Comparison of ENCODE assay signal across 9 cellular contexts in genomic region chr21:34075099-34075425, GRCh38. TPM values are rescaled to one million over a fixed set of nuclear protein-coding genes. Genes with fewer than 3 reads are reported as not detected.
DNase-seq lines count a peak whose midpoint lies in the region; ATAC-seq, FAIRE-seq and TF ChIP-seq lines count a peak whose summit lies in the region.
"Had no signal": no experiment of that assay in that cellular context is flagged by ENCODE, and none has a peak within 500 bp of the region (broad histone marks: within the 10 kb centered on the region; RNA-seq: fewer than 3 reads in every experiment).

No MANE protein-coding gene starts in this region.

- H3K9ac ChIP-seq in GM12878 (ENCODE audit: control insufficient read depth, insufficient read depth, low read length) (peak overlapping the region; percentile 83), mesendoderm (ENCODE audit: low read length) (peak overlapping the region; percentile 83)

- FAIRE-seq in GM12878 (lab: Jason Lieb, UNC), result no peak

- H4K5ac ChIP-seq in mesendoderm (ENCODE audit: low read length), result no peak overlapping the region

- TF ChIP-seq RAD21 in GM12878 (IDR thresholded peaks at IDR 0.05; ENCODE audit: insufficient read depth, low read depth, low read length), result no peak

- H4K8ac ChIP-seq in mesendoderm (ENCODE audit: low read depth, low read length), result no peak overlapping the region

- TF ChIP-seq CTCF in heart left ventricle (IDR thresholded peaks at IDR 0.05) (no peak), GM12878 (IDR thresholded peaks at IDR 0.05 in 2 of 3, conservative IDR thresholded peaks at IDR 0.05 in 1 of 3; ENCODE audit: control insufficient read depth in 2 of 3, extremely low read depth in 1 of 3, insufficient read depth in 1 of 3, low read depth in 3 of 3, low read length in 3 of 3) (no peak), type B pancreatic cell (conservative IDR thresholded peaks at IDR 0.05) (no peak)

- no peak overlapping the region for H2BK120ac ChIP-seq in mesendoderm (ENCODE audit: low read depth, low read length)

- intact Hi-C loops in heart left ventricle (cut with DNase I), result loop anchor here in 7 of 10 donors (2.0 to 10.0 kb wide), 7 partner anchors 47 to 274 kb away; partner anchors contain the start of gene ATP5PO (in 1 of the 7)
- intact Hi-C loops in Right ventricle myocardium inferior (cut with DNase I), result loop anchor here (2.0 to 5.0 kb wide), 2 partner anchors 52 to 160 kb away; partner anchors contain the start of gene ATP5PO
- intact Hi-C loops in GM12878 (cut with micrococcal nuclease; ENCODE audit: unreplicated experiment), result loop anchor here (2.0 to 5.0 kb wide), 3 partner anchors 54 to 153 kb away; no protein-coding TSS in a partner anchor

- peak overlapping the region in 9 of 12 donors; percentile 63 to 93 (median 85) for H3K4me3 ChIP-seq in heart left ventricle
- H3K4me3 ChIP-seq in GM12878, result peak overlapping the region; percentile 91
- peak overlapping the region; percentile 17 for H3K4me3 ChIP-seq in mesendoderm (ENCODE audit: low read length)

- H3K36me3 ChIP-seq in heart left ventricle (no peaks in the 10 kb centered on the region), GM12878 (ENCODE audit: control insufficient read depth in 2 of 2, insufficient read depth in 2 of 2, low read length in 1 of 2) (no peaks in the 10 kb centered on the region; a peak in 1 of 4 replicates), mesendoderm (ENCODE audit: control insufficient read depth, insufficient read depth, low read length) (no peaks in the 10 kb centered on the region)

- peak overlapping the region; percentile 94 for H3K4me3 Mint-ChIP-seq in type B pancreatic cell

- no peak overlapping the region for H3K23ac ChIP-seq in mesendoderm (ENCODE audit: low read length)

- H3K4me2 ChIP-seq in GM12878 (ENCODE audit: control insufficient read depth, insufficient read depth) (peak overlapping the region; percentile 35), mesendoderm (ENCODE audit: low read length) (peak overlapping the region; percentile 51)

- H3K36me3 Mint-ChIP-seq in type B pancreatic cell, result peaks cover 40% of the 10 kb centered on the region

- H3K27ac Mint-ChIP-seq in type B pancreatic cell, result peak overlapping the region; percentile 96

- no TSS peak for BruUV-seq in GM12878 (replicated peaks; lab: Mats Ljungman, UMichigan)

- H3K79me1 ChIP-seq in mesendoderm (ENCODE audit: low read length), result peaks cover 16% of the 10 kb centered on the region

- no peak overlapping the region for H3K18ac ChIP-seq in mesendoderm (ENCODE audit: low read length)

- H3K27me3 ChIP-seq in heart left ventricle (no peaks in the 10 kb centered on the region), GM12878 (replicated peaks in 1 of 2; ENCODE audit: control insufficient read depth in 2 of 2, insufficient read depth in 2 of 2, low read length in 1 of 2) (no peaks in the 10 kb centered on the region), mesendoderm (ENCODE audit: insufficient read depth, low read length, poor library complexity) (no peaks in the 10 kb centered on the region)
- H3K27me3 ChIP-seq: Peyer's patch had no signal

- H4K20me1 ChIP-seq in GM12878 (ENCODE audit: control insufficient read depth, insufficient read depth), result no peaks in the 10 kb centered on the region

- POLR2A ChIA-PET in GM12878 (lab: Charles Lee), result interaction anchor here (0.8 to 2.5 kb wide), 8 partner anchors 21 to 127 kb away, joined by 3 to 15 read pairs (median 3); no protein-coding TSS in a partner anchor

- H3K4ac ChIP-seq in mesendoderm (ENCODE audit: low read depth, low read length), result no peak overlapping the region

- H3K4me1 Mint-ChIP-seq in type B pancreatic cell (ENCODE audit: unreplicated experiment), result peaks cover 48% of the 10 kb centered on the region

- DNase-seq in heart left ventricle, result no peak
- DNase-seq in Right ventricle myocardium inferior (ENCODE audit: missing footprints), result no peak
- DNase-seq in GM12878 (ENCODE audit: low read depth, low spot score), result no peak
- DNase-seq in mesendoderm, result no peak
- DNase-seq in type B pancreatic cell (ENCODE audit: extremely low spot score, unreplicated experiment), result no peak
- no peak for DNase-seq in NCI-H2227 treated with DMSO at 0.1 percent for 48 hours (lab: John Stamatoyannopoulos, UW)

- CTCF ChIA-PET in GM12878 (lab: Yijun Ruan, JAX), result interaction anchor here (2.0 to 4.3 kb wide), 3 partner anchors 18 to 151 kb away, joined by 6 to 27 read pairs (median 11); no protein-coding TSS in a partner anchor

- no peak overlapping the region for H2AK5ac ChIP-seq in mesendoderm (ENCODE audit: low read length)

- H3K79me2 ChIP-seq in GM12878 (ENCODE audit: control insufficient read depth, insufficient read depth, low read length), result peaks cover 62% of the 10 kb centered on the region
- H3K79me2 ChIP-seq in mesendoderm (ENCODE audit: control insufficient read depth, insufficient read depth, low read length), result peaks cover 37% of the 10 kb centered on the region

- RAD21 ChIA-PET in GM12878 (lab: Charles Lee; ENCODE audit: unreplicated experiment), result interaction anchor here (0.8 to 7.0 kb wide), 10 partner anchors 25 to 151 kb away, joined by 3 to 51 read pairs (median 7); no protein-coding TSS in a partner anchor

- no peak for ATAC-seq in heart left ventricle
- no peak for ATAC-seq in Right ventricle myocardium inferior
- no peak for ATAC-seq in GM12878
- no peak for ATAC-seq in HG02610 (IDR thresholded peaks at IDR 0.05; ENCODE audit: unreplicated experiment)
- ATAC-seq in GM18909 (IDR thresholded peaks at IDR 0.05; ENCODE audit: poor library complexity, unreplicated experiment), result no peak

- no peaks in the 10 kb centered on the region for H3K27me3 Mint-ChIP-seq in type B pancreatic cell

- TF ChIP-seq POLR2A in heart left ventricle (IDR thresholded peaks at IDR 0.05), result no peak
- no peak for TF ChIP-seq POLR2A in GM12878 (IDR thresholded peaks at IDR 0.05; ENCODE audit: low read depth, low read length)

- in situ Hi-C loops in GM12878 (cut with MboI), result no loop called here

- no peak overlapping the region for H2BK5ac ChIP-seq in mesendoderm (ENCODE audit: low read length)

- WGBS in heart left ventricle, 4 donors, result 70 to 84% (median 79%) methylated on average over 2 of the region's 2 CpGs
- 24% methylated on average over 2 of the region's 2 CpGs for WGBS in GM12878 (ENCODE audit: insufficient coverage, insufficient replicate concordance, low lambda C conversion rate, missing lambda C conversion rate)
- WGBS in mesendoderm (ENCODE audit: extremely low coverage, insufficient coverage, low lambda C conversion rate), result no CpG with 5 or more reads among the region's 2 CpGs

- H3K27ac ChIP-seq in heart left ventricle (peak overlapping the region in 2 of 12 donors; percentile 15 to 19), GM12878 (ENCODE audit: control insufficient read depth, insufficient read depth) (peak overlapping the region; percentile 54), mesendoderm (ENCODE audit: low read depth, low read length) (peak overlapping the region; percentile 46)

- H3K56ac ChIP-seq in mesendoderm (ENCODE audit: low read length), result peak overlapping the region; percentile 43

- H3K4me1 ChIP-seq in heart left ventricle (peaks cover 0 to 62% (median 40%) of the 10 kb centered on the region in 12 donors), GM12878 (ENCODE audit: control insufficient read depth, insufficient read depth, low read length) (peaks cover 13% of the 10 kb centered on the region), mesendoderm (ENCODE audit: control insufficient read depth, low read depth, low read length) (peaks cover 12% of the 10 kb centered on the region)

- no peak overlapping the region for H2AFZ ChIP-seq in GM12878 (ENCODE audit: control insufficient read depth, low read depth, low read length)

- no peaks in the 10 kb centered on the region for H3K9me3 Mint-ChIP-seq in type B pancreatic cell

- H3K9me3 ChIP-seq in heart left ventricle, result no peaks in the 10 kb centered on the region
- no peaks in the 10 kb centered on the region for H3K9me3 ChIP-seq in GM12878 (replicated peaks; ENCODE audit: control insufficient read depth, insufficient read depth, low read length)
- H3K9me3 ChIP-seq: Peyer's patch had no signal

- H2BK15ac ChIP-seq in mesendoderm (replicated peaks; ENCODE audit: low read depth), result no peak overlapping the region

- TF ChIP-seq EP300 in GM12878 (IDR thresholded peaks at IDR 0.05; ENCODE audit: borderline replicate concordance in 1 of 2, control insufficient read depth in 1 of 2, low read depth in 2 of 2, low read length in 2 of 2), result no peak

- SMC1A ChIA-PET in GM12878 (lab: Charles Lee; ENCODE audit: uncharacterized antibody, unreplicated experiment), result interaction anchor here (0.8 to 6.8 kb wide), 11 partner anchors 11 to 151 kb away, joined by 3 to 118 read pairs (median 9); no protein-coding TSS in a partner anchor

RNA-seq across cellular contexts. Expression of gene MRPS6, which starts 1.7 kb away (rescaled TPM):
- 10 to 100 TPM; 21.8 to 59.8 (median 35.6) TPM for total RNA-seq in heart left ventricle
- 10 to 100 TPM; 52.0 to 61.7 TPM for polyA plus RNA-seq in heart left ventricle
- 72.2 TPM for total RNA-seq in Right ventricle myocardium inferior
- total RNA-seq in GM12878 (2013; cell fraction: nucleolus; rRNA removed), result 47.5 and 49.3 TPM in 2 replicates
- total RNA-seq in GM12878 (2014; rRNA removed), result 32.5 and 37.3 TPM in 2 replicates
- total RNA-seq in GM12878 (2014; rRNA removed; fragmentation: Illumina TruSeq; extraction: Trizol), result 39.8 and 41.0 TPM in 2 replicates
- total RNA-seq in GM12878 (2021), result 97.0 and 101 TPM in 2 replicates
- 58.7 TPM for polyA plus RNA-seq in GM12878 (2011; ENCODE audit: low read depth)
- 45.1 and 61.3 TPM in 2 replicates for polyA plus RNA-seq in GM12878 (2011; rRNA removed)
- polyA plus RNA-seq in GM12878 (2011; cell fraction: cytosol; rRNA removed), result 39.0 and 43.6 TPM in 2 replicates
- 67.4 and 71.1 TPM in 2 replicates for polyA plus RNA-seq in GM12878 (2011; cell fraction: nucleus; rRNA removed)
- 74.7 and 85.0 TPM in 2 replicates for polyA plus RNA-seq in GM12878 (2012)
- 107 TPM in 2 replicates for polyA plus RNA-seq in GM12878 (2014; fragmentation: Illumina TruSeq; extraction: Trizol)
- 10 to 100 TPM; 55.6 to 95.2 TPM for polyA plus RNA-seq in GM12878 (2014; fragmentation: Nextera tagmentation; extraction: Ambion mirVana)
- polyA plus RNA-seq in GM12878 (2014; rRNA removed), result 61.5 and 85.5 TPM in 2 replicates
- 100 to 1,000 TPM; 228 to 232 TPM for polyA plus RNA-seq in GM12878 (2016; fragmentation: Nextera tagmentation; extraction: Ambion mirVana)
- 23.5 and 29.5 TPM in 2 replicates for polyA minus RNA-seq in GM12878 (2011; rRNA and poly(A)+ RNA removed)
- 5.1 and 10.1 TPM in 2 replicates for polyA minus RNA-seq in GM12878 (2011; cell fraction: cytosol; rRNA and poly(A)+ RNA removed)
- polyA minus RNA-seq in GM12878 (2011; cell fraction: nucleus; rRNA and poly(A)+ RNA removed), result 46.3 and 56.4 TPM in 2 replicates
- 190 TPM for polyA plus RNA-seq in mesendoderm (2013, experiment 1 of 2)
- 187 TPM for polyA plus RNA-seq in mesendoderm (2013, experiment 2 of 2)
- 40.7 and 74.8 TPM in 2 replicates for total RNA-seq in type B pancreatic cell (ENCODE audit: low replicate concordance)

RNA-seq across cellular contexts. Expression of gene SLC5A3, which starts 1.7 kb away (rescaled TPM):
- total RNA-seq in heart left ventricle, result 1 to 10 TPM; 2.4 to 6.2 (median 3.6) TPM
- polyA plus RNA-seq in heart left ventricle, result 1 to 10 TPM; 1.1 to 2.0 TPM
- total RNA-seq in Right ventricle myocardium inferior, result 6.2 TPM
- 279 and 285 TPM in 2 replicates for total RNA-seq in GM12878 (2013; cell fraction: nucleolus; rRNA removed)
- 17.5 and 22.0 TPM in 2 replicates for total RNA-seq in GM12878 (2014; rRNA removed)
- 21.4 and 25.7 TPM in 2 replicates for total RNA-seq in GM12878 (2014; rRNA removed; fragmentation: Illumina TruSeq; extraction: Trizol)
- 20.6 and 20.9 TPM in 2 replicates for total RNA-seq in GM12878 (2021)
- polyA plus RNA-seq in GM12878 (2011; ENCODE audit: low read depth), result 3.3 TPM
- polyA plus RNA-seq in GM12878 (2011; rRNA removed), result 19.7 and 34.3 TPM in 2 replicates
- polyA plus RNA-seq in GM12878 (2011; cell fraction: cytosol; rRNA removed), result 6.1 and 9.4 TPM in 2 replicates
- 19.8 and 25.4 TPM in 2 replicates for polyA plus RNA-seq in GM12878 (2011; cell fraction: nucleus; rRNA removed)
- polyA plus RNA-seq in GM12878 (2012), result 6.0 and 8.3 TPM in 2 replicates
- polyA plus RNA-seq in GM12878 (2014; fragmentation: Illumina TruSeq; extraction: Trizol), result 14.7 and 18.7 TPM in 2 replicates
- polyA plus RNA-seq in GM12878 (2014; fragmentation: Nextera tagmentation; extraction: Ambion mirVana), result 1 to 10 TPM; 3.3 to 4.7 TPM
- 7.8 and 9.2 TPM in 2 replicates for polyA plus RNA-seq in GM12878 (2014; rRNA removed)
- 1 to 10 TPM; 6.9 to 8.1 TPM for polyA plus RNA-seq in GM12878 (2016; fragmentation: Nextera tagmentation; extraction: Ambion mirVana)
- 39.7 and 42.4 TPM in 2 replicates for polyA minus RNA-seq in GM12878 (2011; rRNA and poly(A)+ RNA removed)
- 12.6 and 15.2 TPM in 2 replicates for polyA minus RNA-seq in GM12878 (2011; cell fraction: cytosol; rRNA and poly(A)+ RNA removed)
- polyA minus RNA-seq in GM12878 (2011; cell fraction: nucleus; rRNA and poly(A)+ RNA removed), result 58.9 and 71.1 TPM in 2 replicates
- polyA plus RNA-seq in mesendoderm (2013, experiment 1 of 2), result 2.9 TPM
- polyA plus RNA-seq in mesendoderm (2013, experiment 2 of 2), result 2.9 TPM
- 11.9 and 28.8 TPM in 2 replicates for total RNA-seq in type B pancreatic cell (ENCODE audit: low replicate concordance)

Comparison
In these comparisons a context has a peak if more than half of its experiments do, and no peak if none do; other contexts are left out.
1. H3K4me3 ChIP-seq: peak in every context shown above with its lines; median percentile 91 in GM12878; 85 in heart left ventricle; 17 in mesendoderm.